In the genomic region with DNA sequence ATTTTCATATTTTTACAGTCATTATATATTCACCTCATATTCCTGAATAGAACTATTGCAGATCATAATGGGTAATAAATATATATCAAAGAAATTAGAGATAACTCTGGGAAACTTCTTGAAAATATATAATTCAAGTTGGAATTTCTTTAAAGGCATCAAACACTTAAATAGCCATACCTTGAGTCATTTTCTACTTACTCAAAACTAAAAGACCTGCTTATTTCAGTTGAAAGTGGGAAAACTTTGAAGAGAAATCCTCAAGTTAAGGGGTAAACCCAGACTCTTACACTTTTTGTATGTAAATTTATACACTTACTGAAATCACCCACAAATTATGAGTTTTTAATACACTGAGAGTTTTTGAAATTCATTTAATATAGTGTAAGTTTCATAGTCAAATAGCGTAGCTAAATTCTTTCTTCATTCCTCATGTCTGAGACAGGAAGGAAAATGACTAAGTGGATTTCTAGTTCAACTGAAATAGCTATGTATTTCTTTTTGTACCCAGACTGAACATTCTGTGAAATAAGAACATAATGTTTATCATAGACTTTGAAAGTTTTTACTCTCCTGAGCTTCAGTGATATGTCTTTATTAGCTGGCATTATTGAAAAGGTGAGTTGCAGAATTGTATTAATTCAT, we compare ENCODE assay signal across 15 cellular contexts. TPM values are rescaled to one million over a fixed set of nuclear protein-coding genes. Genes with fewer than 3 reads are reported as not detected.
DNase-seq lines count a peak whose midpoint lies in the region; ATAC-seq and TF ChIP-seq lines count a peak whose summit lies in the region.
"Had no signal": no experiment of that assay in that cellular context is flagged by ENCODE, and none has a peak within 500 bp of the region (broad histone marks: within the 10 kb centered on the region; RNA-seq: fewer than 3 reads in every experiment).

No MANE protein-coding gene starts in this region.

- RAD21 ChIA-PET in HCT116 (lab: Charles Lee; ENCODE audit: low non-redundant PET in 1 of 2, low total read pairs in 2 of 2, uncharacterized antibody in 2 of 2, unreplicated experiment in 2 of 2) = no interaction called here

- H3K4me1 ChIP-seq in HCT116 (ENCODE audit: control insufficient read depth in 1 of 2, insufficient read depth in 2 of 2, low read length in 2 of 2) (peaks cover 7 to 52% of the 10 kb centered on the region in 2 experiments), adipocyte (ENCODE audit: control insufficient read depth, insufficient read depth, low read length) (peaks cover 39% of the 10 kb centered on the region), Peyer's patch (peaks cover 0 to 16% (median 2%) of the 10 kb centered on the region in 4 donors)

- no TSS peak for BruUV-seq in HCT116 (replicated peaks; lab: Mats Ljungman, UMichigan)

- H3K9ac ChIP-seq in HCT116 (ENCODE audit: low read length) (no peak overlapping the region), adipocyte (ENCODE audit: low read length) (peak overlapping the region; percentile 68)

- TF ChIP-seq POLR2A in HCT116 (IDR thresholded peaks at IDR 0.05; ENCODE audit: borderline replicate concordance, extremely low read depth, insufficient read depth, insufficient read length) (no peak), Peyer's patch (IDR thresholded peaks at IDR 0.05) (no peak)

- H3K4me3 ChIP-seq in HCT116 (replicated peaks in 1 of 2; ENCODE audit: low read depth in 1 of 2, low read length in 2 of 2) (no peak overlapping the region), adipocyte (ENCODE audit: low read length) (peak overlapping the region; percentile 7), fibroblast of pulmonary artery (replicated peaks; ENCODE audit: low read depth, low read length) (no peak overlapping the region), Peyer's patch (no peak overlapping the region)
- H3K4me3 ChIP-seq: body of pancreas had no signal

- DNase-seq in HCT116 (ENCODE audit: low read depth, low spot score) (no peak), adipocyte (ENCODE audit: low read depth) (peak; percentile 83), fibroblast of pulmonary artery (ENCODE audit: low read depth) (peak; percentile 77), stromal cell of bone marrow (ENCODE audit: low read depth) (peak; percentile 39), Peyer's patch (no peak)
- DNase-seq: body of pancreas; CD8-positive, alpha-beta T cell; GF-D8; hippocampal formation; NCI-H1092; right cardiac atrium; stimulated activated CD4-positive, alpha-beta T cell treated with anti-CD3 and anti-CD28 coated beads, Interleukin-4, amount 100 ng/mL, for 4 hours; stimulated activated naive B cell treated with anti-CD40 and anti-IgM and Interleukin-4, amounts not matched to agents 10 μg/mL and 1 μg/mL and 100 μg/mL, for 72 hours had no signal

- intact Hi-C loops in HCT116 (cut with micrococcal nuclease) = loop anchor here (10.0 kb wide), 1 partner anchor 377 kb away; no protein-coding TSS in a partner anchor

- H3K27me3 ChIP-seq in HCT116 (ENCODE audit: insufficient read depth, low read length) (no peaks in the 10 kb centered on the region), adipocyte (replicated peaks; ENCODE audit: control insufficient read depth, insufficient read depth, low read length) (no peaks in the 10 kb centered on the region), Peyer's patch (no peaks in the 10 kb centered on the region)
- H3K27me3 ChIP-seq: body of pancreas had no signal

- TF ChIP-seq CTCF in HCT116 (IDR thresholded peaks at IDR 0.05 in 2 of 3, conservative IDR thresholded peaks at IDR 0.05 in 1 of 3; ENCODE audit: borderline replicate concordance in 1 of 3, insufficient read depth in 1 of 3, low read depth in 2 of 3, low read length in 2 of 3) = no peak
- no peak for TF ChIP-seq CTCF in fibroblast of pulmonary artery (IDR thresholded peaks at IDR 0.05; ENCODE audit: low read length, missing control alignments)
- no peak for TF ChIP-seq CTCF in Peyer's patch (IDR thresholded peaks at IDR 0.05)

- no peaks in the 10 kb centered on the region for H4K20me1 ChIP-seq in HCT116 (ENCODE audit: insufficient read depth)

- no peaks in the 10 kb centered on the region for H3K9me2 ChIP-seq in HCT116 (ENCODE audit: insufficient read depth)

- peak overlapping the region; percentile 66 for H2AFZ ChIP-seq in HCT116 (ENCODE audit: low read depth, low read length, poor library complexity, severe bottlenecking)

- no peak overlapping the region for H3K27ac ChIP-seq in HCT116 (ENCODE audit: low read depth, low read length)
- no peak overlapping the region for H3K27ac ChIP-seq in Peyer's patch
- H3K27ac ChIP-seq: body of pancreas had no signal

- TF ChIP-seq RAD21 in HCT116 (IDR thresholded peaks at IDR 0.05; ENCODE audit: low read depth) = no peak

- CTCF ChIA-PET in HCT116 (lab: Charles Lee) = no interaction called here

- H3K4me2 ChIP-seq in HCT116 (ENCODE audit: low read length) = peak overlapping the region; percentile 1; the same call in 1 of the 2 replicates

- H3K79me2 ChIP-seq in HCT116 (ENCODE audit: insufficient read depth, low read length) = peaks cover 3% of the 10 kb centered on the region; the same call in 1 of the 2 replicates

- no peak for ATAC-seq in HCT116
- no peak for ATAC-seq in GM19463 (IDR thresholded peaks at IDR 0.05; ENCODE audit: unreplicated experiment)
- ATAC-seq in GM18867 (IDR thresholded peaks at IDR 0.05; ENCODE audit: unreplicated experiment) = no peak
- ATAC-seq: body of pancreas; CD8-positive, alpha-beta T cell; right cardiac atrium; stimulated activated naive B cell treated with anti-CD40 and anti-IgM and Interleukin-4, amounts not matched to agents 10 μg/mL and 1 μg/mL and 100 μg/mL, for 72 hours had no signal

- no peaks in the 10 kb centered on the region for H3K36me3 ChIP-seq in HCT116 (ENCODE audit: control insufficient read depth in 1 of 2, insufficient read depth in 2 of 2, low read length in 2 of 2)
- no peaks in the 10 kb centered on the region for H3K36me3 ChIP-seq in adipocyte (ENCODE audit: control insufficient read depth, insufficient read depth, low read length, severe bottlenecking)
- H3K36me3 ChIP-seq in Peyer's patch = no peaks in the 10 kb centered on the region

- H3K9me3 ChIP-seq in HCT116 (ENCODE audit: control insufficient read depth in 1 of 2, insufficient read depth in 1 of 2, low read depth in 1 of 2, low read length in 2 of 2) (no peaks in the 10 kb centered on the region), adipocyte (ENCODE audit: control insufficient read depth, low read length) (no peaks in the 10 kb centered on the region), Peyer's patch (no peaks in the 10 kb centered on the region)
- H3K9me3 ChIP-seq: body of pancreas had no signal

- POLR2A ChIA-PET in HCT116 (lab: Charles Lee) = no interaction called here

TF ChIP-seq in HCT116, 20 proteins besides CTCF, POLR2A, EP300 and RAD21:
- no peak for TF ChIP-seq SIN3A (IDR thresholded peaks at IDR 0.05; ENCODE audit: low read depth)
- TF ChIP-seq FOSL1 (IDR thresholded peaks at IDR 0.05; ENCODE audit: low read depth) = peak; percentile 12; the same call in 1 of the 2 replicates

RNA-seq across cellular contexts. Expression of a gene that starts 4.6 kb away (rescaled TPM):
- total RNA-seq in HCT116 (2021; ENCODE audit: unreplicated experiment) = 56.7 TPM
- polyA plus RNA-seq in HCT116 (2012) = 41.7 and 41.9 TPM in 2 replicates
- 10 to 100 TPM; 18.6 to 43.7 (median 21.2) TPM for total RNA-seq in Peyer's patch

Comparison
In these comparisons a context has a peak if more than half of its experiments do, and no peak if none do; other contexts are left out.
1. DNase-seq: peak in adipocyte (single experiment), fibroblast of pulmonary artery (single experiment) and stromal cell of bone marrow (single experiment); none in HCT116 (single experiment) and Peyer's patch (0 of 3).